In the genomic region with DNA sequence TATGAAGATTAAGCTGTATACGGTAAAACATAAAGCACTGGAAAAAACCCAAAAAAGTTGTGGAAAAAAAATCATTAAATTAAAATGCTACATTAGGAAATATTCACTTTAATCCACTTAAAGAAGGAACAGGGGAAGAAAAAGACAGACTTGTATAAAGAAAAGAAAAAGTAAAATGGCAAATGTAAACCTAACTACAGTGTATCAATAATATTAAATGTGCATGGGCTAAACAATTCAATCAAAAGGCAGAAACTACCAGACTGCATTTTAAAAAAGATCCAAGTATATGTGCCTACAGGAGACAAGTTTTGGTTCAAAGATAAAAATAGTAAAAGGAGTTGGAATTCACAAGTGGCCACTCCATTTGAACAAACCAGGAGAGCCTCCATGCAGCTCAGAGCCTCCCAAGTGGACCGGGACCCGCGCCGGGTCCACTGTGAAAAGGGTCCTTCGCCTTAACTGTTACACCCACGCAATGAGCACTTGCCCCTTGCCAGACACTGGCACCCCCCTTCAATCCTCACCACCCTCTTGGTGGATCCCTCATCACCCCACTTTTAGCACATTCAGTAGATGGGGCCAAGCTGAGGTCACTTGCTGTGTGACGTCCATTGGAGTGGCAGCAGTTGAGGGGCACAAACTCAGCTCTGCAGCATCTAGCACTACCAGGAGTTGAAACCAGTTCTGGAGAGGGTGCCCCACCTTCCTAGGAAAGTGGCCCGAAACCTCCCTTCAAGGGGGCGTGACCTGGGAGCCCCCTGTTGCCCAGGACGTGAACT, we compare ENCODE assay signal across 1 cellular context.
TF ChIP-seq lines count a peak whose summit lies in the region.

No MANE protein-coding gene starts in this region.

TF ChIP-seq in endothelial cell of umbilical vein, 7 proteins besides CTCF, POLR2A, EP300 and RAD21 (continued from another document):
- TF ChIP-seq, protein P1, sequence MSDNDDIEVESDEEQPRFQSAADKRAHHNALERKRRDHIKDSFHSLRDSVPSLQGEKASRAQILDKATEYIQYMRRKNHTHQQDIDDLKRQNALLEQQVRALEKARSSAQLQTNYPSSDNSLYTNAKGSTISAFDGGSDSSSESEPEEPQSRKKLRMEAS (IDR thresholded peaks at IDR 0.05; ENCODE audit: insufficient read depth, insufficient read length), result no peak
TF ChIP-seq in endothelial cell of umbilical vein: peak in this region for 0.
